ENCODE assay signal across 13 cellular contexts in the genomic region with DNA sequence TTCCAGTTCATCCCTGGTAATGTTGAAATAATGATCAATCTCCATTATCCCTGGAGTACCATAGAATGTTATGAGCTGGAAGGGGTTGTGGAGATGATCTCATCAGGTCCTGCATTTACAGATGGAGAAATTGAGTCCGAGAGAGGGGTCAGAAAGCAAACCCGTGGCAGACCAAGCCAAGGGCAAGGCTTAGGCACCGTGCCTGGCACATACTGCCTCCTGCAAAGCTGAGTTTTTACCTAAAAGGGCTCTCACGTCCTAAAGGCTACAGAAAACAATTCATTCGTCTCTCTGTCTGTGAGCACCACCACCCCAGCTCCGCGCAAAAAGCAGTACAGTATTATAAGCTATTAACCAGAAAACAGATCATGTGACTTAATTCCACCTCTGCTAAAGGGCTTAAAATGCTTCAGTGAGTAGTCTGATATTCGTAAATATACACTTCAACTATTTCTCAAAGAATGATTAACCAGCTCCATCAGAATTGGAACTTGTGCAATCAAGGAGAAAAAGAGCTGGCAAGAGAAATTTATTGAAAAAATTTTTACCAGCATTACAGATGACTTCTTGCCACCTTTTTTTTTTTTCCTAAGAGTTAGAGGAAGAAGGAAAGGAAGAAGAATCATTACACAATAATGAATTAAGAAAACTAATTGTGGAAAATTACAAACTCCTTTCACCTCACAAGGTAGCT. TPM values are rescaled to one million over a fixed set of nuclear protein-coding genes. Genes with fewer than 3 reads are reported as not detected.
A peak's percentile ranks its signal among the peaks of the same experiment; 100 is the strongest.
DNase-seq lines count a peak whose midpoint lies in the region; ATAC-seq, FAIRE-seq and TF ChIP-seq lines count a peak whose summit lies in the region.
"Had no signal": no experiment of that assay in that cellular context is flagged by ENCODE, and none has a peak within 500 bp of the region (broad histone marks: within the 10 kb centered on the region; RNA-seq: fewer than 3 reads in every experiment).

No MANE protein-coding gene starts in this region.

- 6 to 10% methylated on average over 8 of the region's 8 CpGs for WGBS in pancreas, 2 donors

- peak; percentile 61 for DNase-seq in Calu3
- peak; percentile 47 for DNase-seq in SW480 (ENCODE audit: low spot score)
- peak; percentile 53 for DNase-seq in fibroblast of mammary gland (ENCODE audit: low read depth)
- peak in 3 of 6 donors; percentile 41 to 50 (median 43) for DNase-seq in pancreas
- no peak for DNase-seq in activated naive CD4-positive, alpha-beta T cell treated with anti-CD3 and anti-CD28 coated beads, Interleukin-2, amount 50 U/mL, for 72 hours (ENCODE audit: low spot score in 2 of 2)
- DNase-seq in NCI-H1436 (lab: John Stamatoyannopoulos, UW): no peak
- no peak for DNase-seq in CD1c-positive myeloid dendritic cell (ENCODE audit: extremely low spot score)
- DNase-seq: activated CD4-positive, alpha-beta T cell treated with anti-CD3 and anti-CD28 coated beads for 48 hours; activated effector memory CD4-positive, alpha-beta T cell treated with Interleukin-2 at 50 U/mL for 16 hours; erythroblast; NCI-H1417; nephron progenitor cell had no signal

- peaks cover 55% of the 10 kb centered on the region for H3K36me3 Mint-ChIP-seq in Calu3 (ENCODE audit: insufficient read depth, unreplicated experiment)
- H3K36me3 Mint-ChIP-seq in activated naive CD4-positive, alpha-beta T cell treated with anti-CD3 and anti-CD28 coated beads, Interleukin-2, amount 50 U/mL, for 72 hours: no peaks in the 10 kb centered on the region

- H3K4me1 ChIP-seq in pancreas: peaks cover 29 to 41% (median 33%) of the 10 kb centered on the region in 3 donors

- TF ChIP-seq CTCF in Calu3 (IDR thresholded peaks at IDR 0.05; ENCODE audit: unreplicated experiment): no peak
- no peak for TF ChIP-seq CTCF in fibroblast of mammary gland (conservative IDR thresholded peaks at IDR 0.05; ENCODE audit: control insufficient read depth, insufficient read depth, low read depth, low read length)
- no peak for TF ChIP-seq CTCF in pancreas (IDR thresholded peaks at IDR 0.05)

- H3K27ac ChIP-seq in pancreas: peak overlapping the region; percentile 43 to 89 (median 72)

- H3K27me3 Mint-ChIP-seq in Calu3 (ENCODE audit: unreplicated experiment): no peaks in the 10 kb centered on the region

- no peaks in the 10 kb centered on the region for H3K9me3 Mint-ChIP-seq in Calu3 (ENCODE audit: low read depth, unreplicated experiment)
- H3K9me3 Mint-ChIP-seq in activated naive CD4-positive, alpha-beta T cell treated with anti-CD3 and anti-CD28 coated beads, Interleukin-2, amount 50 U/mL, for 72 hours: no peaks in the 10 kb centered on the region
- H3K9me3 Mint-ChIP-seq: nephron progenitor cell had no signal

- intact Hi-C loops in Calu3 (cut with micrococcal nuclease; ENCODE audit: unreplicated experiment) (loop anchor here (2.0 kb wide), 1 partner anchor 33 kb away; no protein-coding TSS in a partner anchor), pancreas (cut with DNase I) (no loop called here)

- no peak overlapping the region for H3K4me3 ChIP-seq in fibroblast of mammary gland (ENCODE audit: control insufficient read depth, low read depth, low read length)
- H3K4me3 ChIP-seq in pancreas: no peak overlapping the region

- FAIRE-seq in pancreas (lab: Jason Lieb, UNC): no peak

- ATAC-seq in pancreas (peak; percentile 3 to 37 (median 11)), GM18868 (IDR thresholded peaks at IDR 0.05; ENCODE audit: unreplicated experiment) (no peak)
- no peak for ATAC-seq in activated naive CD4-positive, alpha-beta T cell treated with anti-CD3 and anti-CD28 coated beads, Interleukin-2, amount 50 U/mL, for 72 hours

- H3K9me3 ChIP-seq in pancreas: no peaks in the 10 kb centered on the region

- H3K4me3 Mint-ChIP-seq in Calu3 (ENCODE audit: low read depth, unreplicated experiment): peak overlapping the region; percentile 61
- H3K4me3 Mint-ChIP-seq: nephron progenitor cell had no signal

- CTCF ChIA-PET in Calu3 (lab: Charles Lee): interaction anchor here (0.5 to 8.7 kb wide), 21 partner anchors 10 to 761 kb away, joined by 3 to 82 read pairs (median 5); no protein-coding TSS in a partner anchor

- peaks cover 42% of the 10 kb centered on the region for H3K4me1 Mint-ChIP-seq in Calu3 (ENCODE audit: low read depth, unreplicated experiment)

- peak overlapping the region; percentile 99 for H3K27ac Mint-ChIP-seq in Calu3 (ENCODE audit: unreplicated experiment)
- peak overlapping the region in 1 of 2 donors; percentile 28 for H3K27ac Mint-ChIP-seq in activated naive CD4-positive, alpha-beta T cell treated with anti-CD3 and anti-CD28 coated beads, Interleukin-2, amount 50 U/mL, for 72 hours
- H3K27ac Mint-ChIP-seq: nephron progenitor cell had no signal

- H3K27me3 ChIP-seq in pancreas: no peaks in the 10 kb centered on the region

- TSS peak; percentile 47 for BruUV-seq in Calu3 (replicated peaks; lab: Mats Ljungman, UMichigan)

- no peaks in the 10 kb centered on the region for H3K36me3 ChIP-seq in pancreas

RNA-seq across cellular contexts. Expression of a gene that starts 3.4 kb away (rescaled TPM):
- total RNA-seq in Calu3 (2022): 114 and 127 TPM in 2 replicates
- 10 to 100 TPM in 4 of 6 donors, 1 to 10 TPM in 2; 8.1 to 17.8 (median 11.9) TPM for total RNA-seq in pancreas
- polyA plus RNA-seq in pancreas: 1 to 10 TPM; 3.1 to 4.2 TPM
- 1 to 10 TPM; 5.6 to 6.9 TPM for total RNA-seq in activated naive CD4-positive, alpha-beta T cell treated with anti-CD3 and anti-CD28 coated beads, Interleukin-2, amount 50 U/mL, for 72 hours

RNA-seq across cellular contexts. Expression of a gene that starts 36.6 kb away (rescaled TPM):
- total RNA-seq in Calu3 (2022): 2.8 and 4.0 TPM in 2 replicates
- 1 to 10 TPM in 4 of 6 donors, under 1 TPM in 2; 0.67 to 3.4 (median 1.5) TPM for total RNA-seq in pancreas
- polyA plus RNA-seq in pancreas: 10 to 100 TPM in 1 of 2 donors, 1 to 10 TPM in 1; 8.1 to 11.3 TPM
- total RNA-seq in activated naive CD4-positive, alpha-beta T cell treated with anti-CD3 and anti-CD28 coated beads, Interleukin-2, amount 50 U/mL, for 72 hours: under 1 TPM in 1 of 2 donors, not detected in 1; 0.08 TPM

Comparison
In these comparisons a context has a peak if more than half of its experiments do, and no peak if none do; other contexts are left out.
1. DNase-seq: peak in Calu3 (single experiment), SW480 (single experiment) and fibroblast of mammary gland (single experiment); none in activated naive CD4-positive, alpha-beta T cell treated with anti-CD3 and anti-CD28 coated beads, Interleukin-2, amount 50 U/mL, for 72 hours (0 of 2), NCI-H1436 (single experiment) and CD1c-positive myeloid dendritic cell (single experiment).
2. ATAC-seq: peak in pancreas (4 of 4); none in activated naive CD4-positive, alpha-beta T cell treated with anti-CD3 and anti-CD28 coated beads, Interleukin-2, amount 50 U/mL, for 72 hours (0 of 2) and GM18868 (single experiment).